Comparison of ENCODE assay signal across 8 cellular contexts in genomic region chr1:78143152-78143551, GRCh38.
DNase-seq lines count a peak whose midpoint lies in the region; ATAC-seq, FAIRE-seq and TF ChIP-seq lines count a peak whose summit lies in the region.

No MANE protein-coding gene starts in this region.

- H3K4me2 ChIP-seq in keratinocyte (ENCODE audit: control insufficient read depth, extremely low read depth, insufficient read depth, low read depth, low read length): no peak overlapping the region

- intact Hi-C loops in testis (cut with DNase I; ENCODE audit: low total_unique reads): no loop called here

- H3K79me2 ChIP-seq in keratinocyte (ENCODE audit: control insufficient read depth, insufficient read depth, low read length): no peaks in the 10 kb centered on the region

- DNase-seq in M059J (ENCODE audit: low read depth): peak; percentile 48
- DNase-seq in keratinocyte (ENCODE audit: low read depth, low spot score): no peak
- DNase-seq in testis: no peak
- DNase-seq in amygdala (lab: John Stamatoyannopoulos, UW): no peak
- DNase-seq in stimulated activated CD4-positive, alpha-beta T cell treated with anti-CD3 and anti-CD28 coated beads, Interleukin-12 subunit alpha, Interleukin-12 subunit beta, amount 100 ng/mL, for 4 hours: no peak
- no peak for DNase-seq in activated CD4-positive, CD25-positive, alpha-beta regulatory T cell (lab: John Stamatoyannopoulos, UW)

- TF ChIP-seq POLR2A in GM18505 (IDR thresholded peaks at IDR 0.05; ENCODE audit: borderline replicate concordance, extremely low read depth, insufficient read depth, insufficient read length): no peak
- no peak for TF ChIP-seq POLR2A in testis (IDR thresholded peaks at IDR 0.05)

- FAIRE-seq in keratinocyte (lab: Jason Lieb, UNC): no peak

- ATAC-seq in GM18505 (IDR thresholded peaks at IDR 0.05; ENCODE audit: unreplicated experiment) (peak; percentile 83), GM21786 (IDR thresholded peaks at IDR 0.05; ENCODE audit: unreplicated experiment) (peak; percentile 85)

- H3K9ac ChIP-seq in keratinocyte (ENCODE audit: control insufficient read depth, extremely low read depth, insufficient read depth, low read length): no peak overlapping the region

- H3K4me3 ChIP-seq in keratinocyte (ENCODE audit: control insufficient read depth in 2 of 3, extremely low read depth in 1 of 3, insufficient read depth in 2 of 3, low read depth in 1 of 3, low read length in 3 of 3): no peak overlapping the region
- H3K4me3 ChIP-seq in testis: no peak overlapping the region

- H3K9me1 ChIP-seq in keratinocyte (ENCODE audit: control insufficient read depth, extremely low read depth, insufficient read depth, low read length): no peaks in the 10 kb centered on the region

- WGBS in testis, 2 donors: 83 to 85% methylated on average over 4 of the region's 4 CpGs

- TF ChIP-seq CTCF in keratinocyte (optimal IDR thresholded peaks at IDR 0.05 in 1 of 3, IDR thresholded peaks at IDR 0.05 in 1 of 3, conservative IDR thresholded peaks at IDR 0.05 in 1 of 3; ENCODE audit: extremely low read depth in 1 of 3, insufficient read depth in 2 of 3, low read length in 3 of 3) (no peak), testis (IDR thresholded peaks at IDR 0.05) (no peak)

- H3K36me3 ChIP-seq in keratinocyte (ENCODE audit: control insufficient read depth in 2 of 2, extremely low read depth in 1 of 2, insufficient read depth in 2 of 2, low read length in 2 of 2): no peaks in the 10 kb centered on the region
- no peaks in the 10 kb centered on the region for H3K36me3 ChIP-seq in testis (ENCODE audit: low read depth, missing control alignments)

- H3K9me3 ChIP-seq in keratinocyte (ENCODE audit: control insufficient read depth, low read depth, low read length) (no peaks in the 10 kb centered on the region), testis (no peaks in the 10 kb centered on the region)

- H3K4me1 ChIP-seq in keratinocyte (ENCODE audit: control insufficient read depth, extremely low read depth, insufficient read depth, low read length) (no peaks in the 10 kb centered on the region), testis (no peaks in the 10 kb centered on the region)

- no peak overlapping the region for H3K27ac ChIP-seq in keratinocyte (ENCODE audit: control insufficient read depth, insufficient read depth, low read length)
- no peak overlapping the region for H3K27ac ChIP-seq in testis

- dilution Hi-C loops in keratinocyte (cut with MboI; ENCODE audit: extremely low pct_ligation_motif_present, low sequenced_read_pairs): no loop called here

- H4K20me1 ChIP-seq in keratinocyte (ENCODE audit: control insufficient read depth, extremely low read depth, insufficient read depth, low read length): no peaks in the 10 kb centered on the region

- H3K27me3 ChIP-seq in keratinocyte (ENCODE audit: control insufficient read depth, extremely low read depth, insufficient read depth, low read length) (no peaks in the 10 kb centered on the region), testis (no peaks in the 10 kb centered on the region)

- H2AFZ ChIP-seq in keratinocyte (ENCODE audit: control insufficient read depth, low read length): peak overlapping the region; percentile 48
